Comparison of ENCODE assay signal across 24 cellular contexts in the genomic region with DNA sequence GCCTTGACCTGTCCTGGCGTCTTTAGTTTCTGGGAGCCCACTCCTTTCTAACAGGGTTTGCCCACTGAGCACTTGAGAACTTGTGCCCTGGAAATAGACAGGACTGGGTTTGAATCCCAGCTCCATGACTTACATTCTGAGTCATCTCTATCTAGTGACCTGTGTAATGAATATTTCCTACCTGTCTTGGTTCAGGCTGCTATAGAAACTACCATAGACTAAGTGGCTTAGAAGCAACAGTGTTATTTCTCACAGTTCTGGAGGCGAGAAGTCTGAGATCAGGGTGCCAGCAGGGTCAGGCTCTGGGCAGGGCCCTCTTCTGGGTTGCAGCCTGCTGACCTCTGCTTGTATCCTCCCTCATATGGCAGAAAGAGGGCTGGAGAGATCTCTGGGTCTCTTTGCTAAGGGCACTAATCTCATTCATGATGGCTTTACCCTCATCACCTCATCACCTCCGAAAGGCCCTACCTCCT.
"Had no signal": no experiment of that assay in that cellular context is flagged by ENCODE, and none has a peak within 500 bp of the region (broad histone marks: within the 10 kb centered on the region; RNA-seq: fewer than 3 reads in every experiment).

No MANE protein-coding gene starts in this region.

- H3K4me1 ChIP-seq: prostate gland, right atrium auricular region, tibial artery had no signal

- DNase-seq: activated CD4-positive, alpha-beta T cell treated with anti-CD3 and anti-CD28 coated beads, Interleukin-2, amount 10 ng/mL, durations not matched to agents 7 days and 5 days; activated CD4-positive, CD25-positive, alpha-beta regulatory T cell treated with anti-CD3 and anti-CD28 coated beads, Interleukin-2, amount 50 U/mL, for 72 hours; activated CD8-positive, alpha-beta memory T cell treated with anti-CD3 and anti-CD28 coated beads, Interleukin-2, amount 10 ng/mL, durations not matched to agents 7 days and 5 days; activated CD8-positive, alpha-beta T cell treated with anti-CD3 and anti-CD28 coated beads for 36 hours; activated effector memory CD4-positive, alpha-beta T cell treated with anti-CD3 and anti-CD28 coated beads, Interleukin-2, amount 50 U/mL, for 16 hours; activated naive CD4-positive, alpha-beta T cell treated with anti-CD3 and anti-CD28 coated beads, Interleukin-2, amount 10 ng/mL, durations not matched to agents 7 days and 5 days; activated T-cell treated with anti-CD3 and anti-CD28 coated beads for 4 hours; amygdala; cortex of kidney; endodermal cell; kidney; naive thymus-derived CD8-positive, alpha-beta T cell; small intestine; stimulated activated CD4-positive, alpha-beta T cell treated with anti-CD3 and anti-CD28 coated beads, Interleukin-2, amount 100 ng/mL, for 24 hours; stimulated activated naive CD8-positive, alpha-beta T cell treated with anti-CD3 and anti-CD28 coated beads, Interleukin-15, amount 100 ng/mL, for 72 hours; tibial artery had no signal

- H3K4me3 ChIP-seq: cardiac muscle cell, lung, prostate gland, right atrium auricular region, tibial artery had no signal

- H3K36me3 ChIP-seq: cardiac muscle cell, prostate gland, right atrium auricular region, tibial artery had no signal

- ATAC-seq: activated CD8-positive, alpha-beta memory T cell treated with anti-CD3 and anti-CD28 coated beads, Interleukin-2, amount 10 ng/mL, durations not matched to agents 7 days and 5 days; activated CD8-positive, alpha-beta T cell treated with anti-CD3 and anti-CD28 coated beads for 36 hours; left lobe of liver; naive thymus-derived CD8-positive, alpha-beta T cell; stimulated activated effector memory CD8-positive, alpha-beta T cell treated with anti-CD3 and anti-CD28 coated beads, Interleukin-12 subunit alpha, Interleukin-12 subunit beta, amount 100 ng/mL, for 72 hours; stimulated activated naive CD8-positive, alpha-beta T cell treated with anti-CD3 and anti-CD28 coated beads, Interleukin-15, amount 100 ng/mL, for 72 hours had no signal

- H3K9me3 ChIP-seq: prostate gland, right atrium auricular region, tibial artery had no signal

- FAIRE-seq: kidney, small intestine had no signal

- H3K27me3 ChIP-seq: cardiac muscle cell, right atrium auricular region, tibial artery had no signal

- H3K27ac ChIP-seq: cardiac muscle cell, epithelial cell of prostate, prostate gland, right atrium auricular region, tibial artery, VCaP had no signal
